In genomic region chr3:182716114-182716688, GRCh38 we compare ENCODE assay signal across 9 cellular contexts.
DNase-seq lines count a peak whose midpoint lies in the region; ATAC-seq and TF ChIP-seq lines count a peak whose summit lies in the region.
"Had no signal": no experiment of that assay in that cellular context is flagged by ENCODE, and none has a peak within 500 bp of the region (broad histone marks: within the 10 kb centered on the region; RNA-seq: fewer than 3 reads in every experiment).

No MANE protein-coding gene starts in this region.

- H3K4me1 ChIP-seq in mucosa of descending colon (ENCODE audit: low read depth), result peaks cover 7% of the 10 kb centered on the region

- DNase-seq in mucosa of descending colon (no peak), NCI-H2081 treated with DMSO at 0.1 percent for 48 hours (lab: John Stamatoyannopoulos, UW) (no peak), KG1 (lab: John Stamatoyannopoulos, UW) (no peak), NCI-H1092 (lab: John Stamatoyannopoulos, UW) (no peak)
- DNase-seq: anterior cingulate cortex, DMS79 treated with DMSO at 0.1 percent for 48 hours had no signal

- no peaks in the 10 kb centered on the region for H3K9me3 ChIP-seq in mucosa of descending colon

- no peaks in the 10 kb centered on the region for H3K36me3 ChIP-seq in mucosa of descending colon (ENCODE audit: low read depth)

- no peak overlapping the region for H3K4me3 ChIP-seq in mucosa of descending colon

- ATAC-seq in GM19025 (IDR thresholded peaks at IDR 0.05; ENCODE audit: low read depth, unreplicated experiment) (peak; percentile 44), GM21717 (IDR thresholded peaks at IDR 0.05; ENCODE audit: unreplicated experiment) (peak; percentile 64), HG03439 (IDR thresholded peaks at IDR 0.05; ENCODE audit: unreplicated experiment) (peak; percentile 39), mucosa of descending colon (peak; percentile 29)

- intact Hi-C loops in mucosa of descending colon (cut with DNase I, micrococcal nuclease), result loop anchor here in 1 of 2 donors (10.0 kb wide), 1 partner anchor 119 kb away; no protein-coding TSS in a partner anchor

- no peak for TF ChIP-seq CTCF in mucosa of descending colon (IDR thresholded peaks at IDR 0.05)
